In genomic region chr19:45492627-45493470, GRCh38 we compare ENCODE assay signal across 1 cellular context.
A peak's percentile ranks its signal among the peaks of the same experiment; 100 is the strongest.
TF ChIP-seq lines count a peak whose summit lies in the region.

No MANE protein-coding gene starts in this region.

TF ChIP-seq in K562, 482 proteins besides CTCF, POLR2A, EP300 and RAD21 (continued from another document and continues in another):
- TF ChIP-seq FOXM1 (IDR thresholded peaks at IDR 0.05; ENCODE audit: low read depth) (peak; percentile 33; the same call in 1 of the 2 replicates), FOXM1 (CRISPR knock-in tag; IDR thresholded peaks at IDR 0.05; ENCODE audit: low read depth) (peak; percentile 55; the same call in 1 of the 2 replicates), MAX (CRISPR knock-in tag; IDR thresholded peaks at IDR 0.05) (0 out of 2 replicates have a peak, but pooled peaks have one; percentile 34), MXI1 (IDR thresholded peaks at IDR 0.05; ENCODE audit: low read depth, low read length) (no peak), TEAD1 (CRISPR knock-in tag; IDR thresholded peaks at IDR 0.05) (0 out of 4 replicates have a peak, but pooled peaks of 1 of the 2 experiments have one; percentile 63), ATF7 (IDR thresholded peaks at IDR 0.05) (peak; percentile 47; the same call in 1 of the 2 replicates), CLOCK (CRISPR knock-in tag; IDR thresholded peaks at IDR 0.05; ENCODE audit: borderline replicate concordance) (no peak), ELF1 (tag; IDR thresholded peaks at IDR 0.05) (peak; percentile 59; the same call in 1 of the 2 replicates), KAT7 (CRISPR knock-in tag; IDR thresholded peaks at IDR 0.05; ENCODE audit: borderline replicate concordance) (peak; percentile 48; the same call in 1 of the 2 replicates), MNT (conservative IDR thresholded peaks at IDR 0.05) (peak; percentile 48 to 59; a peak in 3 of 4 replicates), TCF3 (CRISPR knock-in tag; IDR thresholded peaks at IDR 0.05) (peak; percentile 31; the same call in 1 of the 2 replicates), GTF2E2 (tag; IDR thresholded peaks at IDR 0.05) (peak; percentile 68; the same call in 1 of the 2 replicates), CBX2 (IDR thresholded peaks at IDR 0.05; ENCODE audit: insufficient read depth, low read length, poor library complexity, severe bottlenecking) (no peak), CHD4 (IDR thresholded peaks at IDR 0.05; ENCODE audit: insufficient read depth, insufficient replicate concordance, low read depth, low read length, poor library complexity, severe bottlenecking) (peak; percentile 85), NRF1 (conservative IDR thresholded peaks at IDR 0.05 in 1 of 2, IDR thresholded peaks at IDR 0.05 in 1 of 2) (peak; percentile 55 to 64), CBFA2T3 (IDR thresholded peaks at IDR 0.05) (peak; percentile 32; the same call in 1 of the 2 replicates), DACH1 (IDR thresholded peaks at IDR 0.05; ENCODE audit: partially characterized antibody) (peak; percentile 56), ZNF263 (CRISPR knock-in tag; IDR thresholded peaks at IDR 0.05; ENCODE audit: borderline replicate concordance) (peak; percentile 84), ID3 (CRISPR knock-in tag; IDR thresholded peaks at IDR 0.05) (no peak), ID3 (tag; IDR thresholded peaks at IDR 0.05) (0 out of 2 replicates have a peak, but pooled peaks have one; percentile 57), ZNF695 (CRISPR knock-in tag; IDR thresholded peaks at IDR 0.05) (no peak), JUN (IDR thresholded peaks at IDR 0.05; ENCODE audit: borderline replicate concordance, low read depth, low read length) (no peak), JUN (CRISPR knock-in tag; IDR thresholded peaks at IDR 0.05; ENCODE audit: borderline replicate concordance) (peak; percentile 81; the same call in 1 of the 2 replicates), ZKSCAN8 (CRISPR knock-in tag; IDR thresholded peaks at IDR 0.05) (no peak), GABPA (tag; conservative IDR thresholded peaks at IDR 0.05; ENCODE audit: low read depth) (peak; percentile 47), ZNF639 (CRISPR knock-in tag; conservative IDR thresholded peaks at IDR 0.05 in 1 of 2, IDR thresholded peaks at IDR 0.05 in 1 of 2) (0 out of 4 replicates have a peak, but pooled peaks of 1 of the 2 experiments have one; percentile 49), FOSL1 (tag; conservative IDR thresholded peaks at IDR 0.05) (0 out of 2 replicates have a peak, but pooled peaks have one; percentile 11), SAFB2 (IDR thresholded peaks at IDR 0.05; ENCODE audit: borderline replicate concordance, low read depth, low read length, severe bottlenecking) (no peak), TBP (optimal IDR thresholded peaks at IDR 0.05; ENCODE audit: low read depth, low read length) (peak; percentile 53), BRD4 (IDR thresholded peaks at IDR 0.05) (peak; percentile 79; the same call in 1 of the 2 replicates), TCFL5 (CRISPR knock-in tag; conservative IDR thresholded peaks at IDR 0.05) (no peak), EGR1 (conservative IDR thresholded peaks at IDR 0.05) (peak; percentile 55), POLR3A (IDR thresholded peaks at IDR 0.05; ENCODE audit: borderline replicate concordance, extremely low read depth, insufficient read depth, insufficient read length) (no peak), SPI1 (IDR thresholded peaks at IDR 0.05; ENCODE audit: borderline replicate concordance, low read depth, low read length) (0 out of 2 replicates have a peak, but pooled peaks have one; percentile 25), XRCC5 (IDR thresholded peaks at IDR 0.05; ENCODE audit: low read depth, low read length) (0 out of 2 replicates have a peak, but pooled peaks have one; percentile 51), MYC (IDR thresholded peaks at IDR 0.05; ENCODE audit: low read depth, low read length) (peak; percentile 28; the same call in 1 of the 2 replicates), MYC (CRISPR knock-in tag; IDR thresholded peaks at IDR 0.05; ENCODE audit: borderline replicate concordance, low read depth) (0 out of 2 replicates have a peak, but pooled peaks have one; percentile 32), ARID1B (IDR thresholded peaks at IDR 0.05) (peak; percentile 58), BCL6 (CRISPR knock-in tag; IDR thresholded peaks at IDR 0.05) (no peak), TEAD4 (IDR thresholded peaks at IDR 0.05; ENCODE audit: low read length) (0 out of 2 replicates have a peak, but pooled peaks have one; percentile 9), TEAD4 (CRISPR knock-in tag; IDR thresholded peaks at IDR 0.05; ENCODE audit: borderline replicate concordance) (no peak), SRF (CRISPR knock-in tag; IDR thresholded peaks at IDR 0.05) (peak in 1 of 2 experiments; percentile 84; a peak in 2 of 4 replicates), PRDM10 (IDR thresholded peaks at IDR 0.05; ENCODE audit: partially characterized antibody) (peak; percentile 94), MEIS2 (IDR thresholded peaks at IDR 0.05; ENCODE audit: partially characterized antibody) (peak; percentile 36), MAZ (CRISPR knock-in tag; conservative IDR thresholded peaks at IDR 0.05 in 1 of 2, IDR thresholded peaks at IDR 0.05 in 1 of 2) (peak; percentile 91 to 95), HDAC1 (IDR thresholded peaks at IDR 0.05) (peak in 1 of 2 experiments; percentile 60; a peak in 1 of 4 replicates), NONO (IDR thresholded peaks at IDR 0.05; ENCODE audit: low read depth in 2 of 2, low read length in 1 of 2) (no peak), E2F6 (IDR thresholded peaks at IDR 0.05; ENCODE audit: borderline replicate concordance in 1 of 2, extremely low read depth in 1 of 2, insufficient read depth in 1 of 2, insufficient read length in 1 of 2, low read depth in 1 of 2, low read length in 1 of 2, poor library complexity in 1 of 2, severe bottlenecking in 1 of 2) (peak in 1 of 2 experiments; percentile 10), BHLHE40 (IDR thresholded peaks at IDR 0.05; ENCODE audit: low read length) (peak; percentile 5), TAF1 (IDR thresholded peaks at IDR 0.05; ENCODE audit: control insufficient read depth, extremely low read depth, insufficient read depth, low read length, severe bottlenecking) (peak; percentile 29), ETV5 (CRISPR knock-in tag; IDR thresholded peaks at IDR 0.05; ENCODE audit: low read depth) (peak; percentile 86), PYGO2 (tag; IDR thresholded peaks at IDR 0.05) (no peak), LEF1 (IDR thresholded peaks at IDR 0.05) (peak; percentile 69), VEZF1 (CRISPR knock-in tag; IDR thresholded peaks at IDR 0.05) (peak; percentile 93)
